Comparison of ENCODE assay signal across 8 cellular contexts in genomic region chr9:103898550-103898949, GRCh38.
"Had no signal": no experiment of that assay in that cellular context is flagged by ENCODE, and none has a peak within 500 bp of the region (broad histone marks: within the 10 kb centered on the region; RNA-seq: fewer than 3 reads in every experiment).

No MANE protein-coding gene starts in this region.

- ATAC-seq: GM23338 had no signal

- H3K27ac ChIP-seq: KMS-11 had no signal

- DNase-seq: H9, HCEC 1CT, Karpas-422, KBM-7 had no signal

- FAIRE-seq: H1, HTR-8/SVneo had no signal

- H3K9ac ChIP-seq: KMS-11 had no signal

- H3K4me3 ChIP-seq: GM23338 had no signal

- H2AFZ ChIP-seq: GM23338 had no signal

- H3K4me2 ChIP-seq: GM23338, KMS-11 had no signal
